ENCODE assay signal across 11 cellular contexts in the genomic region with DNA sequence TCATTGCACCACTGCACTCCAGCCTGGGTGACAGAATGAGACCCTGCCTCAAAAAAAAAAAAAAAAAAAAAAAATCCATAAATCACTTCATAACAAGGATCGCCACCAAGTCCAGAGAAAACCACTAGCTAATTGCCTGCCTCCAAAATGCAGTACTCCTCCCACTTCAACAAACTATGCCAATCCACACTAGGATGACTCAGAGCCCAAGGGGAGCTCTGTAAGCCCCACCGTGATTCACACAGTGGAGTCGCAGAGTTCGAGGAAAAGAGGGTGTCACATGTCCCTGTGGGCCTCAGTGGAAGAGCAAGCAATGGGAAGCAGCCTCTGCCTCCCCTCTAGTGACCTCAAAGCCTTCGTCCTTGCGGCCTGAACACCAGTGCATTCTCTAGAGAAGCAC. TPM values are rescaled to one million over a fixed set of nuclear protein-coding genes. Genes with fewer than 3 reads are reported as not detected.
DNase-seq lines count a peak whose midpoint lies in the region; ATAC-seq and TF ChIP-seq lines count a peak whose summit lies in the region.
"Had no signal": no experiment of that assay in that cellular context is flagged by ENCODE, and none has a peak within 500 bp of the region (broad histone marks: within the 10 kb centered on the region; RNA-seq: fewer than 3 reads in every experiment).

No MANE protein-coding gene starts in this region.

- intact Hi-C loops in activated CD4-positive, alpha-beta T cell treated with anti-CD3 and anti-CD28 coated beads for 36 hours (cut with DNase I, micrococcal nuclease) = no loop called here

- H3K4me1 Mint-ChIP-seq in activated CD4-positive, alpha-beta T cell treated with anti-CD3 and anti-CD28 coated beads for 36 hours = peaks cover 51% of the 10 kb centered on the region
- peaks cover 65% of the 10 kb centered on the region for H3K4me1 Mint-ChIP-seq in stimulated activated effector memory CD8-positive, alpha-beta T cell treated with anti-CD3 and anti-CD28 coated beads, Interleukin-12 subunit alpha, Interleukin-12 subunit beta, amount 100 ng/mL, for 72 hours

- H3K4me3 Mint-ChIP-seq in activated CD4-positive, alpha-beta T cell treated with anti-CD3 and anti-CD28 coated beads for 36 hours = no peak overlapping the region
- no peak overlapping the region for H3K4me3 Mint-ChIP-seq in stimulated activated effector memory CD8-positive, alpha-beta T cell treated with anti-CD3 and anti-CD28 coated beads, Interleukin-12 subunit alpha, Interleukin-12 subunit beta, amount 100 ng/mL, for 72 hours

- H3K9me3 Mint-ChIP-seq in activated CD4-positive, alpha-beta T cell treated with anti-CD3 and anti-CD28 coated beads for 36 hours (ENCODE audit: low read depth) = no peaks in the 10 kb centered on the region
- no peaks in the 10 kb centered on the region for H3K9me3 Mint-ChIP-seq in stimulated activated effector memory CD8-positive, alpha-beta T cell treated with anti-CD3 and anti-CD28 coated beads, Interleukin-12 subunit alpha, Interleukin-12 subunit beta, amount 100 ng/mL, for 72 hours

- no peaks in the 10 kb centered on the region for H3K27me3 Mint-ChIP-seq in activated CD4-positive, alpha-beta T cell treated with anti-CD3 and anti-CD28 coated beads for 36 hours

- DNase-seq in activated CD4-positive, alpha-beta T cell treated with anti-CD3 and anti-CD28 coated beads for 36 hours = peak; percentile 53
- DNase-seq in activated CD4-positive, alpha-beta T cell treated with anti-CD3 and anti-CD28 coated beads, Interleukin-2, amount 50 U/mL, for 1 hour = no peak
- DNase-seq in RWPE2 (ENCODE audit: low spot score) (no peak), fibroblast of gingiva (ENCODE audit: low read depth) (peak; percentile 76), T-helper 1 cell (no peak), islet precursor cell (no peak)
- DNase-seq in stimulated activated effector memory CD8-positive, alpha-beta T cell treated with anti-CD3 and anti-CD28 coated beads, Interleukin-12 subunit alpha, Interleukin-12 subunit beta, amount 100 ng/mL, for 72 hours (ENCODE audit: low spot score in 2 of 2) = no peak
- DNase-seq: BE2C; effector CD8-positive, alpha-beta T cell had no signal

- peak; percentile 85 for ATAC-seq in activated CD4-positive, alpha-beta T cell treated with anti-CD3 and anti-CD28 coated beads for 36 hours
- ATAC-seq in RWPE2 (ENCODE audit: low read depth) (peak; percentile 80), HG03108 (IDR thresholded peaks at IDR 0.05; ENCODE audit: unreplicated experiment) (no peak)
- ATAC-seq in stimulated activated effector memory CD8-positive, alpha-beta T cell treated with anti-CD3 and anti-CD28 coated beads, Interleukin-12 subunit alpha, Interleukin-12 subunit beta, amount 100 ng/mL, for 72 hours = peak; percentile 90

- H3K36me3 ChIP-seq in RWPE2 (ENCODE audit: low read depth) = peaks cover 100% of the 10 kb centered on the region

- CTCF ChIA-PET in activated CD4-positive, alpha-beta T cell treated with anti-CD3 and anti-CD28 coated beads for 36 hours (lab: Charles Lee) = interaction anchor here (0.7 to 3.1 kb wide), 3 partner anchors 9 to 42 kb away, joined by 3 to 15 read pairs (median 3); a partner anchor contains a TSS

- H3K27ac ChIP-seq in RWPE2 (ENCODE audit: poor library complexity, severe bottlenecking) = no peak overlapping the region
- H3K27ac ChIP-seq: KMS-11 had no signal

- POLR2A ChIA-PET in activated CD4-positive, alpha-beta T cell treated with anti-CD3 and anti-CD28 coated beads for 36 hours (lab: Charles Lee) = interaction anchor here (0.6 to 4.2 kb wide), 3 partner anchors 8 to 495 kb away, joined by 7 to 34 read pairs (median 13); a partner anchor contains a TSS

- no peaks in the 10 kb centered on the region for H3K27me3 ChIP-seq in RWPE2 (ENCODE audit: insufficient read depth, poor library complexity, severe bottlenecking)
- H3K27me3 ChIP-seq: BE2C had no signal

- TF ChIP-seq CTCF in RWPE2 (IDR thresholded peaks at IDR 0.05; ENCODE audit: poor library complexity, severe bottlenecking) = no peak

- peaks cover 82% of the 10 kb centered on the region for H3K36me3 Mint-ChIP-seq in activated CD4-positive, alpha-beta T cell treated with anti-CD3 and anti-CD28 coated beads for 36 hours (ENCODE audit: low read depth)
- peaks cover 100% of the 10 kb centered on the region for H3K36me3 Mint-ChIP-seq in stimulated activated effector memory CD8-positive, alpha-beta T cell treated with anti-CD3 and anti-CD28 coated beads, Interleukin-12 subunit alpha, Interleukin-12 subunit beta, amount 100 ng/mL, for 72 hours

- peak overlapping the region; percentile 14 for H3K27ac Mint-ChIP-seq in activated CD4-positive, alpha-beta T cell treated with anti-CD3 and anti-CD28 coated beads for 36 hours
- peak overlapping the region; percentile 70 for H3K27ac Mint-ChIP-seq in stimulated activated effector memory CD8-positive, alpha-beta T cell treated with anti-CD3 and anti-CD28 coated beads, Interleukin-12 subunit alpha, Interleukin-12 subunit beta, amount 100 ng/mL, for 72 hours

- H3K9me3 ChIP-seq in RWPE2 (ENCODE audit: severe bottlenecking) = no peaks in the 10 kb centered on the region
- H3K9me3 ChIP-seq: BE2C had no signal

- H3K4me3 ChIP-seq in RWPE2 (ENCODE audit: severe bottlenecking) = no peak overlapping the region

- H3K4me1 ChIP-seq in RWPE2 (ENCODE audit: insufficient read depth, poor library complexity, severe bottlenecking) = peaks cover 12% of the 10 kb centered on the region
- H3K4me1 ChIP-seq: BE2C had no signal

RNA-seq across cellular contexts. Expression of a gene that starts 9.1 kb away (rescaled TPM):
- total RNA-seq in activated CD4-positive, alpha-beta T cell treated with anti-CD3 and anti-CD28 coated beads for 36 hours = 10 to 100 TPM; 70.7 to 72.4 TPM

RNA-seq across cellular contexts. Expression of a gene that starts 46.6 kb away (rescaled TPM):
- 10 to 100 TPM; 23.5 to 27.1 TPM for total RNA-seq in activated CD4-positive, alpha-beta T cell treated with anti-CD3 and anti-CD28 coated beads for 36 hours

Comparison
In these comparisons a context has a peak if more than half of its experiments do, and no peak if none do; other contexts are left out.
1. DNase-seq: peak in activated CD4-positive, alpha-beta T cell treated with anti-CD3 and anti-CD28 coated beads for 36 hours (single experiment) and fibroblast of gingiva (single experiment); none in activated CD4-positive, alpha-beta T cell treated with anti-CD3 and anti-CD28 coated beads, Interleukin-2, amount 50 U/mL, for 1 hour (single experiment), RWPE2 (single experiment), stimulated activated effector memory CD8-positive, alpha-beta T cell treated with anti-CD3 and anti-CD28 coated beads, Interleukin-12 subunit alpha, Interleukin-12 subunit beta, amount 100 ng/mL, for 72 hours (0 of 2), T-helper 1 cell (0 of 5) and islet precursor cell (single experiment).